ENCODE assay signal across 8 cellular contexts in genomic region chr11:22192642-22193347, GRCh38. TPM values are rescaled to one million over a fixed set of nuclear protein-coding genes. Genes with fewer than 3 reads are reported as not detected.
DNase-seq lines count a peak whose midpoint lies in the region; ATAC-seq and TF ChIP-seq lines count a peak whose summit lies in the region.

A gene with protein sequence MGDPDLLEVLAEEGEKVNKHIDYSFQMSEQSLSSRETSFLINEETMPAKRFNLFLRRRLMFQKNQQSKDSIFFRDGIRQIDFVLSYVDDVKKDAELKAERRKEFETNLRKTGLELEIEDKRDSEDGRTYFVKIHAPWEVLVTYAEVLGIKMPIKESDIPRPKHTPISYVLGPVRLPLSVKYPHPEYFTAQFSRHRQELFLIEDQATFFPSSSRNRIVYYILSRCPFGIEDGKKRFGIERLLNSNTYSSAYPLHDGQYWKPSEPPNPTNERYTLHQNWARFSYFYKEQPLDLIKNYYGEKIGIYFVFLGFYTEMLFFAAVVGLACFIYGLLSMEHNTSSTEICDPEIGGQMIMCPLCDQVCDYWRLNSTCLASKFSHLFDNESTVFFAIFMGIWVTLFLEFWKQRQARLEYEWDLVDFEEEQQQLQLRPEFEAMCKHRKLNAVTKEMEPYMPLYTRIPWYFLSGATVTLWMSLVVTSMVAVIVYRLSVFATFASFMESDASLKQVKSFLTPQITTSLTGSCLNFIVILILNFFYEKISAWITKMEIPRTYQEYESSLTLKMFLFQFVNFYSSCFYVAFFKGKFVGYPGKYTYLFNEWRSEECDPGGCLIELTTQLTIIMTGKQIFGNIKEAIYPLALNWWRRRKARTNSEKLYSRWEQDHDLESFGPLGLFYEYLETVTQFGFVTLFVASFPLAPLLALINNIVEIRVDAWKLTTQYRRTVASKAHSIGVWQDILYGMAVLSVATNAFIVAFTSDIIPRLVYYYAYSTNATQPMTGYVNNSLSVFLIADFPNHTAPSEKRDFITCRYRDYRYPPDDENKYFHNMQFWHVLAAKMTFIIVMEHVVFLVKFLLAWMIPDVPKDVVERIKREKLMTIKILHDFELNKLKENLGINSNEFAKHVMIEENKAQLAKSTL (plus strand): TSS chr11:22193085. CDS start chr11:22193493, 408 bp downstream.

- no peaks in the 10 kb centered on the region for H3K9me3 Mint-ChIP-seq in activated CD8-positive, alpha-beta T cell treated with anti-CD3 and anti-CD28 coated beads for 36 hours
- H3K9me3 Mint-ChIP-seq in glutamatergic neuron (ENCODE audit: unreplicated experiment), result peaks cover 3% of the 10 kb centered on the region

- H3K4me3 Mint-ChIP-seq in activated CD8-positive, alpha-beta T cell treated with anti-CD3 and anti-CD28 coated beads for 36 hours, result peak within 1 kb of the TSS; percentile 26
- peak within 1 kb of the TSS; percentile 97 for H3K4me3 Mint-ChIP-seq in glutamatergic neuron (ENCODE audit: unreplicated experiment)

- ATAC-seq in GM21360 (IDR thresholded peaks at IDR 0.05; ENCODE audit: unreplicated experiment), result peak; percentile 53
- no peak for ATAC-seq in activated CD8-positive, alpha-beta T cell treated with anti-CD3 and anti-CD28 coated beads for 36 hours
- ATAC-seq in GM21723 (IDR thresholded peaks at IDR 0.05; ENCODE audit: unreplicated experiment), result no peak
- no peak for ATAC-seq in GM18873 (IDR thresholded peaks at IDR 0.05; ENCODE audit: low FRiP score, unreplicated experiment)

- intact Hi-C loops in activated CD8-positive, alpha-beta T cell treated with anti-CD3 and anti-CD28 coated beads for 36 hours (cut with micrococcal nuclease), result no loop called here

- H3K4me1 Mint-ChIP-seq in activated CD8-positive, alpha-beta T cell treated with anti-CD3 and anti-CD28 coated beads for 36 hours (ENCODE audit: low read depth), result peaks cover 10% of the 10 kb centered on the region
- H3K4me1 Mint-ChIP-seq in glutamatergic neuron (ENCODE audit: low read depth, unreplicated experiment), result peaks cover 7% of the 10 kb centered on the region

- H3K27me3 ChIP-seq in KMS-11 (ENCODE audit: insufficient read depth, low read depth) (no peaks in the 10 kb centered on the region), neural cell (ENCODE audit: insufficient read depth, low read depth, low read length) (peaks cover 17% of the 10 kb centered on the region)

- CTCF ChIA-PET in activated CD8-positive, alpha-beta T cell treated with anti-CD3 and anti-CD28 coated beads for 36 hours (lab: Charles Lee), result no interaction called here

- H3K36me3 ChIP-seq in KMS-11 (ENCODE audit: insufficient read depth) (no peaks in the 10 kb centered on the region), neural cell (ENCODE audit: insufficient read depth, low read length) (no peaks in the 10 kb centered on the region)

- POLR2A ChIA-PET in activated CD8-positive, alpha-beta T cell treated with anti-CD3 and anti-CD28 coated beads for 36 hours (lab: Charles Lee), result no interaction called here

- TF ChIP-seq EP300 in neural cell (conservative IDR thresholded peaks at IDR 0.05; ENCODE audit: poor library complexity, severe bottlenecking), result no peak

- H4K20me1 ChIP-seq in KMS-11 (ENCODE audit: insufficient read depth) (no peaks in the 10 kb centered on the region), neural cell (ENCODE audit: insufficient read depth) (no peaks in the 10 kb centered on the region)

- H3K4me3 ChIP-seq in KMS-11 (IDR thresholded peaks at IDR 0.05; ENCODE audit: insufficient read depth, low read depth, low read length) (peak within 1 kb of the TSS; percentile 23), neural cell (ENCODE audit: low read length) (peak within 1 kb of the TSS; percentile 77)

- H3K9me3 ChIP-seq in neural cell (ENCODE audit: low read length), result no peaks in the 10 kb centered on the region

- H3K4me1 ChIP-seq in KMS-11 (ENCODE audit: low read depth, poor library complexity, severe bottlenecking), result peaks cover 54% of the 10 kb centered on the region

- H3K27ac ChIP-seq in KMS-11, result no peak within 1 kb of the TSS; the same call in 1 of the 2 replicates
- H3K27ac ChIP-seq in neural cell (ENCODE audit: low read length), result no peak within 1 kb of the TSS

- DNase-seq in DMS 273 (lab: John Stamatoyannopoulos, UW; ENCODE audit: unreplicated experiment) (peak; percentile 84), glutamatergic neuron (peak; percentile 75)
- DNase-seq in activated CD8-positive, alpha-beta T cell treated with anti-CD3 and anti-CD28 coated beads for 36 hours, result no peak

- H3K79me2 ChIP-seq in KMS-11 (ENCODE audit: insufficient read depth, low read depth) (peaks cover 6% of the 10 kb centered on the region; the same call in 1 of the 2 replicates), neural cell (replicated peaks; ENCODE audit: insufficient read depth, low read length) (no peaks in the 10 kb centered on the region)

- no peaks in the 10 kb centered on the region for H3F3A ChIP-seq in neural cell (ENCODE audit: insufficient read depth, low read length, poor library complexity, severe bottlenecking)

- no peaks in the 10 kb centered on the region for H3K36me3 Mint-ChIP-seq in activated CD8-positive, alpha-beta T cell treated with anti-CD3 and anti-CD28 coated beads for 36 hours (ENCODE audit: low read depth)
- no peaks in the 10 kb centered on the region for H3K36me3 Mint-ChIP-seq in glutamatergic neuron (ENCODE audit: unreplicated experiment)

- H3K9me2 ChIP-seq in neural cell (ENCODE audit: insufficient read depth, low read length), result no peaks in the 10 kb centered on the region

- peak within 1 kb of the TSS; percentile 89 for H2AFZ ChIP-seq in KMS-11 (ENCODE audit: low read depth)
- peak within 1 kb of the TSS; percentile 65 for H2AFZ ChIP-seq in neural cell (ENCODE audit: low read depth, low read length)

- no peak within 1 kb of the TSS for H3K27ac Mint-ChIP-seq in activated CD8-positive, alpha-beta T cell treated with anti-CD3 and anti-CD28 coated beads for 36 hours
- peak within 1 kb of the TSS; percentile 59 for H3K27ac Mint-ChIP-seq in glutamatergic neuron (ENCODE audit: unreplicated experiment)

- no peak; the same call in 1 of the 2 replicates for TF ChIP-seq CTCF in KMS-11 (conservative IDR thresholded peaks at IDR 0.05; ENCODE audit: low read depth, low read length)
- no peak for TF ChIP-seq CTCF in activated CD8-positive, alpha-beta T cell treated with anti-CD3 and anti-CD28 coated beads for 36 hours (IDR thresholded peaks at IDR 0.05)
- TF ChIP-seq CTCF in glutamatergic neuron (IDR thresholded peaks at IDR 0.05; ENCODE audit: partially characterized antibody, unreplicated experiment), result no peak
- no peak for TF ChIP-seq CTCF in neural cell (IDR thresholded peaks at IDR 0.05; ENCODE audit: poor library complexity, severe bottlenecking)

- TF ChIP-seq RAD21 in neural cell (conservative IDR thresholded peaks at IDR 0.05), result no peak

- peak within 1 kb of the TSS; percentile 68 for H3K9ac ChIP-seq in KMS-11
- H3K9ac ChIP-seq in neural cell (ENCODE audit: low read length), result peak within 1 kb of the TSS; percentile 51

- peaks cover 37% of the 10 kb centered on the region for H3K27me3 Mint-ChIP-seq in activated CD8-positive, alpha-beta T cell treated with anti-CD3 and anti-CD28 coated beads for 36 hours
- H3K27me3 Mint-ChIP-seq in glutamatergic neuron (ENCODE audit: unreplicated experiment), result peaks cover 9% of the 10 kb centered on the region

- H3K4me2 ChIP-seq in KMS-11 (peak within 1 kb of the TSS; percentile 87), neural cell (ENCODE audit: low read length) (peak within 1 kb of the TSS; percentile 46)

TF ChIP-seq in neural cell, 6 proteins besides CTCF, POLR2A, EP300 and RAD21:
- TF ChIP-seq EZH2 (IDR thresholded peaks at IDR 0.05; ENCODE audit: borderline replicate concordance, insufficient read depth, low read length, poor library complexity, severe bottlenecking) (no peak), POLR2AphosphoS5 (IDR thresholded peaks at IDR 0.05) (no peak), SMC3 (conservative IDR thresholded peaks at IDR 0.05; ENCODE audit: poor library complexity) (no peak), MXI1 (conservative IDR thresholded peaks at IDR 0.05; ENCODE audit: poor library complexity, severe bottlenecking) (no peak), REST (IDR thresholded peaks at IDR 0.05; ENCODE audit: borderline replicate concordance) (no peak), TAF1 (IDR thresholded peaks at IDR 0.05; ENCODE audit: low read depth) (no peak)

RNA-seq across cellular contexts. Expression of the gene that starts here (rescaled TPM):
- not detected for total RNA-seq in activated CD8-positive, alpha-beta T cell treated with anti-CD3 and anti-CD28 coated beads for 36 hours
- 5.4 TPM for total RNA-seq in glutamatergic neuron (ENCODE audit: unreplicated experiment)
- polyA plus RNA-seq in neural cell, result 2.8 and 3.6 TPM in 2 replicates
- 4.9 and 5.8 TPM in 2 replicates for polyA minus RNA-seq in neural cell
